ENCODE assay signal across 23 cellular contexts in genomic region chr11:71979094-71979493, GRCh38. TPM values are rescaled to one million over a fixed set of nuclear protein-coding genes. Genes with fewer than 3 reads are reported as not detected.
DNase-seq lines count a peak whose midpoint lies in the region; TF ChIP-seq lines count a peak whose summit lies in the region.
"Had no signal": no experiment of that assay in that cellular context is flagged by ENCODE, and none has a peak within 500 bp of the region (broad histone marks: within the 10 kb centered on the region; RNA-seq: fewer than 3 reads in every experiment).

No MANE protein-coding gene starts in this region.

- H3K27ac ChIP-seq in BLaER1 (no peak overlapping the region), OCI-LY3 (ENCODE audit: low read length) (peak overlapping the region; percentile 84; the same call in 1 of the 2 replicates), dorsolateral prefrontal cortex (peak overlapping the region in 52 of 59 donors; percentile 1 to 86 (median 68)), substantia nigra (ENCODE audit: low read depth, low read length, poor library complexity, severe bottlenecking) (peak overlapping the region; percentile 42), OCI-LY7 (ENCODE audit: low read depth, low read length, poor library complexity, severe bottlenecking) (no peak overlapping the region)
- H3K27ac ChIP-seq: A549, C4-2B, PC-9, SJCRH30 had no signal

- BruUV-seq in OCI-LY7 (replicated peaks; lab: Mats Ljungman, UMichigan): no TSS peak

- POLR2A ChIA-PET in OCI-LY7 (lab: Charles Lee): interaction anchor here (0.5 kb wide), 1 partner anchor 821 kb away, joined by 4 read pairs; no protein-coding TSS in a partner anchor

- no peaks in the 10 kb centered on the region for H3K27me3 ChIP-seq in BLaER1
- H3K27me3 ChIP-seq in OCI-LY3 (ENCODE audit: low read depth, low read length): no peaks in the 10 kb centered on the region
- no peaks in the 10 kb centered on the region for H3K27me3 ChIP-seq in dorsolateral prefrontal cortex
- H3K27me3 ChIP-seq: SJCRH30 had no signal

- intact Hi-C loops in dorsolateral prefrontal cortex (cut with DNase I) (loop anchor here (5.0 kb wide), 4 partner anchors 33 to 453 kb away; partner anchors contain the start of genes CLPB (in 1 of the 2) and LAMTOR1 (in 1 of the 2)), OCI-LY7 (cut with micrococcal nuclease; ENCODE audit: unreplicated experiment) (no loop called here)

- H3K79me2 ChIP-seq in OCI-LY3 (ENCODE audit: low read length): peaks cover 13% of the 10 kb centered on the region
- no peaks in the 10 kb centered on the region for H3K79me2 ChIP-seq in OCI-LY7 (ENCODE audit: insufficient read depth, low read depth, low read length)

- TF ChIP-seq CTCF in OCI-LY3 (IDR thresholded peaks at IDR 0.05; ENCODE audit: low read depth, low read length) (no peak), dorsolateral prefrontal cortex (IDR thresholded peaks at IDR 0.05 in 54 of 56, conservative IDR thresholded peaks at IDR 0.05 in 2 of 56; ENCODE audit: low read depth in 1 of 56, partially characterized antibody in 56 of 56) (no peak), OCI-LY7 (conservative IDR thresholded peaks at IDR 0.05; ENCODE audit: low read length) (no peak)

- DNase-seq in dorsolateral prefrontal cortex (no peak), substantia nigra (lab: John Stamatoyannopoulos, UW) (no peak), GDM1 (lab: John Stamatoyannopoulos, UW) (no peak), OCI-LY7 (ENCODE audit: low spot score) (no peak), activated T-cell treated with anti-CD3 and anti-CD28 coated beads for 4 hours (no peak)
- DNase-seq: AML-193; CD8-positive, alpha-beta T cell; DMS 273 treated with DMSO at 0.1 percent for 48 hours; DMS79 treated with DMSO at 0.1 percent for 48 hours; Kasumi-1; NCI-H1092 treated with DMSO at 0.1 percent for 48 hours; NCI-H1436; NCI-H187 treated with DMSO at 0.1 percent for 48 hours; NCI-H2171 treated with DMSO at 0.1 percent for 48 hours; NCI-H345; NCI-H510A treated with DMSO at 0.1 percent for 48 hours; PC-9; SJCRH30 had no signal

- no peak overlapping the region for H3K4me2 ChIP-seq in BLaER1
- H3K4me2 ChIP-seq in OCI-LY3 (ENCODE audit: low read length): peak overlapping the region; percentile 71
- no peak overlapping the region for H3K4me2 ChIP-seq in OCI-LY7 (ENCODE audit: low read length)
- H3K4me2 ChIP-seq: A549, PC-9 had no signal

- 0 out of 2 replicates have a peak overlapping the region, but pooled peaks have one; percentile 9 for H3K9ac ChIP-seq in BLaER1
- no peak overlapping the region for H3K9ac ChIP-seq in OCI-LY3 (ENCODE audit: low read length)

- CTCF ChIA-PET in OCI-LY7 (lab: Charles Lee; ENCODE audit: unreplicated experiment): no interaction called here

- H3K36me3 ChIP-seq in BLaER1: peaks cover 37% of the 10 kb centered on the region
- H3K36me3 ChIP-seq in OCI-LY3 (replicated peaks; ENCODE audit: low read depth, low read length): peaks cover 39% of the 10 kb centered on the region
- peaks cover 51% of the 10 kb centered on the region for H3K36me3 ChIP-seq in OCI-LY7 (ENCODE audit: insufficient read depth, low read length)

- H3K4me3 ChIP-seq in BLaER1 (no peak overlapping the region), OCI-LY3 (ENCODE audit: low read length) (no peak overlapping the region), dorsolateral prefrontal cortex (no peak overlapping the region), OCI-LY7 (ENCODE audit: low read depth, low read length, poor library complexity, severe bottlenecking) (no peak overlapping the region)
- H3K4me3 ChIP-seq: A549, K562, PC-9, SJCRH30 had no signal

- no peaks in the 10 kb centered on the region for H4K20me1 ChIP-seq in BLaER1
- H4K20me1 ChIP-seq in OCI-LY3 (ENCODE audit: insufficient read depth, low read length): no peaks in the 10 kb centered on the region
- peaks cover 14% of the 10 kb centered on the region; the same call in 1 of the 2 replicates for H4K20me1 ChIP-seq in OCI-LY7 (ENCODE audit: insufficient read depth, low read length)

- H3K4me1 ChIP-seq in BLaER1 (no peaks in the 10 kb centered on the region), OCI-LY3 (ENCODE audit: low read length) (peaks cover 32% of the 10 kb centered on the region), OCI-LY7 (ENCODE audit: insufficient read depth, low read length, poor library complexity, severe bottlenecking) (peaks cover 17% of the 10 kb centered on the region)
- H3K4me1 ChIP-seq: SJCRH30 had no signal

- H3K9me3 ChIP-seq in BLaER1 (no peaks in the 10 kb centered on the region), OCI-LY3 (ENCODE audit: insufficient read depth, low read length) (no peaks in the 10 kb centered on the region), OCI-LY7 (ENCODE audit: low read length) (no peaks in the 10 kb centered on the region)
- H3K9me3 ChIP-seq: A549, SJCRH30 had no signal

- H2AFZ ChIP-seq in OCI-LY3 (ENCODE audit: low read depth, low read length): no peak overlapping the region
- no peak overlapping the region for H2AFZ ChIP-seq in OCI-LY7 (ENCODE audit: low read length)
- H2AFZ ChIP-seq: PC-9 had no signal

- no peaks in the 10 kb centered on the region for H3K9me2 ChIP-seq in OCI-LY7 (ENCODE audit: insufficient read depth, low read length)

RNA-seq across cellular contexts. Expression of gene IL18BP, which starts 19.6 kb away (rescaled TPM):
- total RNA-seq in dorsolateral prefrontal cortex (10 to 100 TPM in 86 of 120 experiments, 1 to 10 TPM in 34; 5.0 to 35.2 (median 12.5) TPM), OCI-LY7 (2022) (10.3 and 12.4 TPM in 2 replicates)
- total RNA-seq in OCI-LY7 (2014; rRNA removed; shearing (Covaris generic)): 4.2 and 5.7 TPM in 2 replicates

RNA-seq across cellular contexts. Expression of gene RNF121, which starts 50.2 kb away (rescaled TPM):
- total RNA-seq in dorsolateral prefrontal cortex (10 to 100 TPM; 25.6 to 48.0 (median 34.6) TPM), OCI-LY7 (2022) (28.1 and 28.5 TPM in 2 replicates)
- total RNA-seq in OCI-LY7 (2014; rRNA removed; shearing (Covaris generic)): 17.6 and 24.6 TPM in 2 replicates

RNA-seq across cellular contexts. Expression of gene XNDC1N, which starts 50.7 kb away (rescaled TPM):
- total RNA-seq in dorsolateral prefrontal cortex (10 to 100 TPM in 58 of 120 experiments, 1 to 10 TPM in 62; 4.0 to 15.7 (median 9.8) TPM), OCI-LY7 (2022) (33.4 and 37.0 TPM in 2 replicates)
- total RNA-seq in OCI-LY7 (2014; rRNA removed; shearing (Covaris generic)): 32.2 and 33.3 TPM in 2 replicates

Comparison
In these comparisons a context has a peak if more than half of its experiments do, and no peak if none do; other contexts are left out.
1. H3K27ac ChIP-seq: peak in OCI-LY3 (single experiment), dorsolateral prefrontal cortex (52 of 59) and substantia nigra (single experiment); none in BLaER1 (single experiment) and OCI-LY7 (single experiment).